ENCODE assay signal across 28 cellular contexts in genomic region chr17:40936976-40937375, GRCh38. TPM values are rescaled to one million over a fixed set of nuclear protein-coding genes. Genes with fewer than 3 reads are reported as not detected.
A peak's percentile ranks its signal among the peaks of the same experiment; 100 is the strongest.
DNase-seq lines count a peak whose midpoint lies in the region; ATAC-seq and TF ChIP-seq lines count a peak whose summit lies in the region.
"Had no signal": no experiment of that assay in that cellular context is flagged by ENCODE, and none has a peak within 500 bp of the region (broad histone marks: within the 10 kb centered on the region; RNA-seq: fewer than 3 reads in every experiment).

No MANE protein-coding gene starts in this region.

- H4K91ac ChIP-seq in H9 (ENCODE audit: insufficient read length, low read depth, low read length), result no peak overlapping the region

- H3K14ac ChIP-seq in H9 (ENCODE audit: insufficient read depth, low read length), result no peak overlapping the region

- intact Hi-C loops in mammary epithelial cell (cut with micrococcal nuclease) (no loop called here), psoas muscle (cut with DNase I) (no loop called here)

- CTCF ChIA-PET in mammary epithelial cell (lab: Charles Lee; ENCODE audit: low non-redundant PET), result no interaction called here

- H2AK5ac ChIP-seq in H9 (ENCODE audit: insufficient read length, low read length), result no peak overlapping the region

- peak overlapping the region in 2 of 3 experiments; percentile 58 to 92; a peak in 2 of 7 replicates for H3K27ac Mint-ChIP-seq in H9
- H3K27ac Mint-ChIP-seq: activated CD4-positive, alpha-beta memory T cell treated with anti-CD3 and anti-CD28 coated beads for 36 hours; dendritic cell treated with granulocyte-macrophage colony-stimulating factor and Interleukin-4, amounts not matched to agents 40 ng/mL and 50 ng/mL, for 4 days had no signal

- peak in 3 of 4 donors; percentile 16 to 44 (median 38) for ATAC-seq in psoas muscle
- ATAC-seq in HG02852 (IDR thresholded peaks at IDR 0.05; ENCODE audit: unreplicated experiment), result no peak
- ATAC-seq: SK-N-SH treated with all-trans-retinoic acid at 6 μM for 48 hours had no signal

- no peak overlapping the region for H2BK12ac ChIP-seq in H9 (ENCODE audit: insufficient read length, low read depth, low read length)

- no peaks in the 10 kb centered on the region for H3K36me3 ChIP-seq in mammary epithelial cell (ENCODE audit: insufficient read depth, low read length)
- H3K36me3 ChIP-seq in psoas muscle (ENCODE audit: insufficient read depth in 1 of 2, low read depth in 1 of 2), result no peaks in the 10 kb centered on the region
- H3K36me3 ChIP-seq: cardiac muscle cell, HAP-1, lower lobe of right lung, sigmoid colon had no signal

- H3K9ac ChIP-seq in H9 (ENCODE audit: extremely low read depth, insufficient read length, low read length), result no peak overlapping the region
- H3K9ac ChIP-seq in mammary epithelial cell (ENCODE audit: insufficient read depth, low read length), result peak overlapping the region; percentile 38

- H4K8ac ChIP-seq in H9 (replicated peaks; ENCODE audit: insufficient read length, low read depth, low read length), result no peak overlapping the region

- dilution Hi-C loops in mammary epithelial cell (cut with HindIII; ENCODE audit: low sequenced_read_pairs), result no loop called here

- DNase-seq in H9 (peak; percentile 47), mammary epithelial cell (no peak), kidney tubule cell (ENCODE audit: low spot score) (peak; percentile 50), psoas muscle (no peak), foreskin fibroblast (no peak), SHP77 (lab: John Stamatoyannopoulos, UW) (no peak)
- no peak for DNase-seq in activated CD4-positive, alpha-beta T cell treated with anti-CD3 and anti-CD28 coated beads for 4 hours
- DNase-seq: activated CD4-positive, alpha-beta memory T cell treated with anti-CD3 and anti-CD28 coated beads for 36 hours; activated CD4-positive, CD25-positive, alpha-beta regulatory T cell; C1 segment of cervical spinal cord; EL; KBM-7; lower lobe of right lung; NCI-H2171; NCI-H526; occipital lobe; sigmoid colon; T1000 had no signal

- in situ Hi-C loops in mammary epithelial cell (cut with MboI; ENCODE audit: low sequenced_read_pairs in 2 of 2), result no loop called here

- no peak overlapping the region for H3T11ph ChIP-seq in H9 (ENCODE audit: low read length)

- BruUV-seq in mammary epithelial cell (replicated peaks; lab: Mats Ljungman, UMichigan), result no TSS peak

- H3K4me1 ChIP-seq in H9 (ENCODE audit: insufficient read depth, low read length) (no peaks in the 10 kb centered on the region), mammary epithelial cell (ENCODE audit: insufficient read depth, low read length) (peaks cover 19% of the 10 kb centered on the region), psoas muscle (no peaks in the 10 kb centered on the region)
- H3K4me1 ChIP-seq: lower lobe of right lung, sigmoid colon had no signal

- no peak overlapping the region for H4K5ac ChIP-seq in H9 (ENCODE audit: insufficient read length, low read depth, low read length)

- H4K20me1 ChIP-seq in H9 (ENCODE audit: control insufficient read depth, insufficient read depth, insufficient read length) (no peaks in the 10 kb centered on the region), mammary epithelial cell (ENCODE audit: insufficient read depth, low read length) (no peaks in the 10 kb centered on the region)

- no CpG with 5 or more reads among the region's 5 CpGs for WGBS in H9 (ENCODE audit: extremely low coverage, insufficient read length, low lambda C conversion rate)
- 16% methylated on average over 5 of the region's 5 CpGs for WGBS in mammary epithelial cell (ENCODE audit: low coverage, missing lambda C conversion rate)
- 50 to 53% (median 52%) methylated on average over 5 of the region's 5 CpGs for WGBS in psoas muscle, 3 donors

- TF ChIP-seq CTCF in H9 (conservative IDR thresholded peaks at IDR 0.05), result no peak
- TF ChIP-seq CTCF in mammary epithelial cell (conservative IDR thresholded peaks at IDR 0.05 in 1 of 2, IDR thresholded peaks at IDR 0.05 in 1 of 2; ENCODE audit: extremely low read depth in 1 of 2, insufficient read depth in 1 of 2, low read depth in 1 of 2, low read length in 2 of 2), result no peak
- TF ChIP-seq CTCF in psoas muscle (IDR thresholded peaks at IDR 0.05), result no peak
- TF ChIP-seq CTCF in foreskin fibroblast (IDR thresholded peaks at IDR 0.05; ENCODE audit: low read depth, low read length), result no peak

- H2BK5ac ChIP-seq in H9 (ENCODE audit: insufficient read length, low read length), result no peak overlapping the region

- no peaks in the 10 kb centered on the region for H3K79me2 ChIP-seq in H9 (ENCODE audit: insufficient read depth, low read length)
- no peaks in the 10 kb centered on the region for H3K79me2 ChIP-seq in mammary epithelial cell (ENCODE audit: insufficient read depth, low read length)

- H3K4me3 Mint-ChIP-seq in H9, result no peak overlapping the region
- H3K4me3 Mint-ChIP-seq: activated CD4-positive, alpha-beta memory T cell treated with anti-CD3 and anti-CD28 coated beads for 36 hours; dendritic cell treated with granulocyte-macrophage colony-stimulating factor and Interleukin-4, amounts not matched to agents 40 ng/mL and 50 ng/mL, for 4 days had no signal

- peaks cover 3% of the 10 kb centered on the region for H3K23me2 ChIP-seq in H9 (ENCODE audit: insufficient read length, low read depth, low read length, poor library complexity, severe bottlenecking)

- H2BK120ac ChIP-seq in H9 (ENCODE audit: low read depth, low read length, poor library complexity, severe bottlenecking), result no peak overlapping the region

- no peak overlapping the region for H3K56ac ChIP-seq in H9 (ENCODE audit: insufficient read length, low read depth, low read length)

- peaks cover 4% of the 10 kb centered on the region; the same call in 1 of the 2 replicates for H3K27me3 Mint-ChIP-seq in H9 (ENCODE audit: low read depth)

- no peak overlapping the region for H3K4ac ChIP-seq in H9 (ENCODE audit: low read depth, low read length)

- H3K4me3 ChIP-seq in mammary epithelial cell (replicated peaks in 1 of 3; ENCODE audit: insufficient read depth in 1 of 3, low read depth in 2 of 3, low read length in 3 of 3), result no peak overlapping the region
- no peak overlapping the region for H3K4me3 ChIP-seq in psoas muscle
- no peak overlapping the region for H3K4me3 ChIP-seq in foreskin fibroblast (ENCODE audit: low read depth in 1 of 2, low read length in 2 of 2)
- H3K4me3 ChIP-seq: cardiac muscle cell, HAP-1, lower lobe of right lung, sigmoid colon had no signal

- H3K18ac ChIP-seq in H9 (ENCODE audit: insufficient read length, low read depth, low read length), result no peak overlapping the region

- no peaks in the 10 kb centered on the region for H3K79me1 ChIP-seq in H9 (ENCODE audit: insufficient read depth, low read depth, low read length, poor library complexity, severe bottlenecking)

- no peak overlapping the region for H2BK15ac ChIP-seq in H9 (ENCODE audit: low read depth, low read length)

- H2AFZ ChIP-seq in H9 (ENCODE audit: low read length), result no peak overlapping the region
- H2AFZ ChIP-seq in mammary epithelial cell (ENCODE audit: low read depth, low read length), result peak overlapping the region; percentile 85

- no peak overlapping the region for H2BK20ac ChIP-seq in H9 (ENCODE audit: low read depth, low read length, poor library complexity, severe bottlenecking)

- H3K27me3 ChIP-seq in H9 (ENCODE audit: insufficient read depth, low read length), result no peaks in the 10 kb centered on the region
- H3K27me3 ChIP-seq in mammary epithelial cell (ENCODE audit: insufficient read depth, low read length), result no peaks in the 10 kb centered on the region
- peaks cover 0 to 3% (median 0%) of the 10 kb centered on the region in 3 donors for H3K27me3 ChIP-seq in psoas muscle (ENCODE audit: insufficient read depth in 3 of 3, low read length in 2 of 3)
- H3K27me3 ChIP-seq: sigmoid colon had no signal

- no peaks in the 10 kb centered on the region for H3K36me3 Mint-ChIP-seq in H9 (ENCODE audit: insufficient read depth in 1 of 3, low read depth in 3 of 3)
- H3K36me3 Mint-ChIP-seq: activated CD4-positive, alpha-beta memory T cell treated with anti-CD3 and anti-CD28 coated beads for 36 hours had no signal

- no peaks in the 10 kb centered on the region for H3K9me3 Mint-ChIP-seq in H9
- H3K9me3 Mint-ChIP-seq: activated CD4-positive, alpha-beta memory T cell treated with anti-CD3 and anti-CD28 coated beads for 36 hours had no signal

- H3K4me1 Mint-ChIP-seq in H9, result peaks cover 12 to 19% of the 10 kb centered on the region in 2 experiments

- no peaks in the 10 kb centered on the region for H3K9me3 ChIP-seq in H9 (ENCODE audit: control insufficient read depth, low read depth, low read length)
- no peaks in the 10 kb centered on the region for H3K9me3 ChIP-seq in mammary epithelial cell (replicated peaks; ENCODE audit: insufficient read depth, low read length)
- H3K9me3 ChIP-seq in psoas muscle, result no peaks in the 10 kb centered on the region
- H3K9me3 ChIP-seq: HAP-1, lower lobe of right lung, sigmoid colon had no signal

- H3K27ac ChIP-seq in H9 (ENCODE audit: insufficient read length, low read depth, low read length), result no peak overlapping the region
- H3K27ac ChIP-seq in mammary epithelial cell (ENCODE audit: insufficient read depth, low read depth, low read length), result peak overlapping the region; percentile 54
- H3K27ac ChIP-seq in psoas muscle, result no peak overlapping the region
- H3K27ac ChIP-seq: cardiac muscle cell, lower lobe of right lung, RWPE1, sigmoid colon had no signal

- H3K23ac ChIP-seq in H9 (ENCODE audit: insufficient read length, low read depth, low read length), result no peak overlapping the region

- H3K4me2 ChIP-seq in H9 (ENCODE audit: insufficient read depth, insufficient read length, low read length) (no peak overlapping the region), mammary epithelial cell (ENCODE audit: insufficient read depth, low read depth, low read length) (peak overlapping the region; percentile 73)

RNA-seq across cellular contexts. Expression of gene KRT23, which starts 0.5 kb away (rescaled TPM):
- not detected in 2 replicates for total RNA-seq in H9 (2021)
- 10 to 100 TPM in 1 of 2 donors, 1 to 10 TPM in 1; 1.5 to 94.5 TPM for total RNA-seq in mammary epithelial cell
- polyA plus RNA-seq in mammary epithelial cell, result 2.5 TPM
- polyA minus RNA-seq in mammary epithelial cell, result not detected
- total RNA-seq in psoas muscle, result 1 to 10 TPM in 1 of 4 donors, under 1 TPM in 1, not detected in 2; 0.25 to 1.5 TPM
- under 1 TPM in 1 of 3 donors, not detected in 2; 0.03 TPM for polyA plus RNA-seq in psoas muscle
- total RNA-seq: activated CD4-positive, alpha-beta memory T cell treated with anti-CD3 and anti-CD28 coated beads for 36 hours; cardiac muscle cell; endothelial cell of umbilical vein had no signal
- polyA plus RNA-seq: cardiac muscle cell, endothelial cell of umbilical vein had no signal

RNA-seq across cellular contexts. Expression of gene KRT39, which starts 29.8 kb away (rescaled TPM):
- total RNA-seq in H9 (2021), result not detected in 2 replicates
- total RNA-seq in mammary epithelial cell, result under 1 TPM in 1 of 2 donors, not detected in 1; 0.33 TPM
- not detected for polyA plus RNA-seq in mammary epithelial cell
- not detected for polyA minus RNA-seq in mammary epithelial cell
- total RNA-seq in psoas muscle, result not detected
- not detected for polyA plus RNA-seq in psoas muscle
- total RNA-seq: activated CD4-positive, alpha-beta memory T cell treated with anti-CD3 and anti-CD28 coated beads for 36 hours; cardiac muscle cell; endothelial cell of umbilical vein; occipital lobe; sigmoid colon; temporal lobe had no signal
- polyA plus RNA-seq: cardiac muscle cell, endothelial cell of umbilical vein had no signal

RNA-seq across cellular contexts. Expression of gene KRT40, which starts 47.1 kb away (rescaled TPM):
- not detected in 2 replicates for total RNA-seq in H9 (2021)
- total RNA-seq in mammary epithelial cell, result under 1 TPM in 1 of 2 donors, not detected in 1; under 0.01 TPM
- not detected for polyA plus RNA-seq in mammary epithelial cell
- polyA minus RNA-seq in mammary epithelial cell, result not detected
- not detected for total RNA-seq in psoas muscle
- polyA plus RNA-seq in psoas muscle, result not detected
- total RNA-seq: activated CD4-positive, alpha-beta memory T cell treated with anti-CD3 and anti-CD28 coated beads for 36 hours; cardiac muscle cell; endothelial cell of umbilical vein; occipital lobe; sigmoid colon; temporal lobe had no signal
- polyA plus RNA-seq: AG04450, cardiac muscle cell, endothelial cell of umbilical vein had no signal

RNA-seq across cellular contexts. Expression of gene KRT20, which starts 51.9 kb away (rescaled TPM):
- total RNA-seq in H9 (2021) (not detected in 2 replicates), mammary epithelial cell (not detected), psoas muscle (under 1 TPM in 1 of 4 donors, not detected in 3; 0.21 TPM)
- polyA plus RNA-seq in mammary epithelial cell (not detected), psoas muscle (under 1 TPM in 2 of 3 donors, not detected in 1; 0.08 to 0.35 TPM)
- not detected for polyA minus RNA-seq in mammary epithelial cell
- total RNA-seq: activated CD4-positive, alpha-beta memory T cell treated with anti-CD3 and anti-CD28 coated beads for 36 hours; cardiac muscle cell; endothelial cell of umbilical vein; lower lobe of right lung; occipital lobe had no signal
- polyA plus RNA-seq: AG04450, cardiac muscle cell, endothelial cell of umbilical vein had no signal

RNA-seq across cellular contexts. Expression of gene KRTAP3-3, which starts 57.0 kb away (rescaled TPM):
- not detected in 2 replicates for total RNA-seq in H9 (2021)
- total RNA-seq in mammary epithelial cell, result not detected
- not detected for polyA plus RNA-seq in mammary epithelial cell
- not detected for polyA minus RNA-seq in mammary epithelial cell
- not detected for total RNA-seq in psoas muscle
- polyA plus RNA-seq in psoas muscle, result not detected
- total RNA-seq: activated CD4-positive, alpha-beta memory T cell treated with anti-CD3 and anti-CD28 coated beads for 36 hours; cardiac muscle cell; endothelial cell of umbilical vein; lower lobe of right lung; occipital lobe; sigmoid colon; temporal lobe had no signal
- polyA plus RNA-seq: adipose tissue, AG04450, cardiac muscle cell, endothelial cell of umbilical vein, sigmoid colon had no signal

Comparison
In these comparisons a context has a peak if more than half of its experiments do, and no peak if none do; other contexts are left out.
1. DNase-seq: peak in H9 (single experiment) and kidney tubule cell (single experiment); none in mammary epithelial cell (single experiment), psoas muscle (0 of 2), activated CD4-positive, alpha-beta T cell treated with anti-CD3 and anti-CD28 coated beads for 4 hours (0 of 2), foreskin fibroblast (0 of 2) and SHP77 (0 of 2).